ENCODE assay signal across 8 cellular contexts in genomic region chr3:46566040-46566631, GRCh38. TPM values are rescaled to one million over a fixed set of nuclear protein-coding genes. Genes with fewer than 3 reads are reported as not detected.
DNase-seq lines count a peak whose midpoint lies in the region; ATAC-seq and TF ChIP-seq lines count a peak whose summit lies in the region.

A gene with protein sequence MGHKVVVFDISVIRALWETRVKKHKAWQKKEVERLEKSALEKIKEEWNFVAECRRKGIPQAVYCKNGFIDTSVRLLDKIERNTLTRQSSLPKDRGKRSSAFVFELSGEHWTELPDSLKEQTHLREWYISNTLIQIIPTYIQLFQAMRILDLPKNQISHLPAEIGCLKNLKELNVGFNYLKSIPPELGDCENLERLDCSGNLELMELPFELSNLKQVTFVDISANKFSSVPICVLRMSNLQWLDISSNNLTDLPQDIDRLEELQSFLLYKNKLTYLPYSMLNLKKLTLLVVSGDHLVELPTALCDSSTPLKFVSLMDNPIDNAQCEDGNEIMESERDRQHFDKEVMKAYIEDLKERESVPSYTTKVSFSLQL (minus strand): TSS chr3:46566302. CDS start chr3:46551591, 14,711 bp downstream.

- ATAC-seq in mucosa of descending colon (peak; percentile 88), HG03175 (IDR thresholded peaks at IDR 0.05; ENCODE audit: unreplicated experiment) (no peak)

- TF ChIP-seq CTCF in mucosa of descending colon (IDR thresholded peaks at IDR 0.05) (no peak), tibial artery (IDR thresholded peaks at IDR 0.05) (no peak)

- intact Hi-C loops in mucosa of descending colon (cut with DNase I, micrococcal nuclease), result no loop called here
- intact Hi-C loops in tibial artery (cut with DNase I; ENCODE audit: low total_unique reads), result no loop called here

- H3K36me3 ChIP-seq in mucosa of descending colon (ENCODE audit: low read depth) (no peaks in the 10 kb centered on the region), tibial artery (no peaks in the 10 kb centered on the region)

- DNase-seq in NCI-H2171 treated with DMSO at 0.1 percent for 48 hours (lab: John Stamatoyannopoulos, UW) (peak; percentile 9), NCI-H2171 (lab: John Stamatoyannopoulos, UW) (no peak), epidermal melanocyte (ENCODE audit: insufficient read length, low spot score) (peak; percentile 40), mucosa of descending colon (peak; percentile 57 to 63 (median 62)), tibial artery (no peak), pons (ENCODE audit: low spot score) (no peak)
- DNase-seq in activated CD4-positive, alpha-beta T cell treated with anti-CD3 and anti-CD28 coated beads, Interleukin-2, amount 50 U/mL, for 1 hour, result peak; percentile 26

- H3K4me1 ChIP-seq in mucosa of descending colon (ENCODE audit: low read depth), result peaks cover 4% of the 10 kb centered on the region
- peaks cover 0 to 14% (median 11%) of the 10 kb centered on the region in 4 donors for H3K4me1 ChIP-seq in tibial artery

- peak within 1 kb of the TSS; percentile 22 for H3K4me3 ChIP-seq in mucosa of descending colon
- peak within 1 kb of the TSS; percentile 38 to 51 for H3K4me3 ChIP-seq in tibial artery

- H3K27ac ChIP-seq in tibial artery, result no peak within 1 kb of the TSS

- H3K27me3 ChIP-seq in tibial artery, result peaks cover 0 to 32% of the 10 kb centered on the region in 2 donors

- no peaks in the 10 kb centered on the region for H3K9me3 ChIP-seq in mucosa of descending colon
- peaks cover 0 to 8% (median 0%) of the 10 kb centered on the region in 3 donors for H3K9me3 ChIP-seq in tibial artery

RNA-seq across cellular contexts. Expression of the gene that starts here (rescaled TPM):
- 1 to 10 TPM; 1.8 to 2.8 (median 2.5) TPM for total RNA-seq in mucosa of descending colon

Comparison
In these comparisons a context has a peak if more than half of its experiments do, and no peak if none do; other contexts are left out.
1. DNase-seq: peak in NCI-H2171 treated with DMSO at 0.1 percent for 48 hours (single experiment), activated CD4-positive, alpha-beta T cell treated with anti-CD3 and anti-CD28 coated beads, Interleukin-2, amount 50 U/mL, for 1 hour (single experiment), epidermal melanocyte (single experiment) and mucosa of descending colon (3 of 3); none in NCI-H2171 (single experiment), tibial artery (0 of 2) and pons (single experiment).